Comparison of ENCODE assay signal across 8 cellular contexts in genomic region chr14:97458302-97459137, GRCh38.
DNase-seq lines count a peak whose midpoint lies in the region; ATAC-seq and TF ChIP-seq lines count a peak whose summit lies in the region.

No MANE protein-coding gene starts in this region.

- H3K4me3 ChIP-seq in left ventricle myocardium inferior (peak overlapping the region; percentile 53), spleen (peak overlapping the region; percentile 25 to 66 (median 39))

- H3K9me3 ChIP-seq in left ventricle myocardium inferior (replicated peaks) (peaks cover 18% of the 10 kb centered on the region), spleen (peaks cover 0 to 22% (median 13%) of the 10 kb centered on the region in 8 donors)

- H3K9me3 Mint-ChIP-seq in activated T-cell treated with anti-CD3 and anti-CD28 coated beads, Interleukin-2, amount 50 U/mL, for 24 hours, result peaks cover 32% of the 10 kb centered on the region

- intact Hi-C loops in left ventricle myocardium inferior (cut with micrococcal nuclease), result no loop called here
- intact Hi-C loops in spleen (cut with DNase I; ENCODE audit: low total_unique reads), result no loop called here

- H3K27me3 Mint-ChIP-seq in activated T-cell treated with anti-CD3 and anti-CD28 coated beads, Interleukin-2, amount 50 U/mL, for 24 hours, result no peaks in the 10 kb centered on the region

- H3K4me3 Mint-ChIP-seq in activated T-cell treated with anti-CD3 and anti-CD28 coated beads, Interleukin-2, amount 50 U/mL, for 24 hours, result peak overlapping the region; percentile 81

- ATAC-seq in GM18502 (IDR thresholded peaks at IDR 0.05; ENCODE audit: poor library complexity, unreplicated experiment) (no peak), HG03520 (IDR thresholded peaks at IDR 0.05; ENCODE audit: unreplicated experiment) (no peak)

- WGBS in spleen, 5 donors, result 15 to 17% (median 16%) methylated on average over 38 of the region's 38 CpGs

- no peak for TF ChIP-seq CTCF in left ventricle myocardium inferior (IDR thresholded peaks at IDR 0.05; ENCODE audit: borderline replicate concordance)
- TF ChIP-seq CTCF in spleen (IDR thresholded peaks at IDR 0.05 in 8 of 11, conservative IDR thresholded peaks at IDR 0.05 in 3 of 11), result peak in 1 of 11 experiments; percentile 9

- H3K36me3 ChIP-seq in left ventricle myocardium inferior, result no peaks in the 10 kb centered on the region
- no peaks in the 10 kb centered on the region for H3K36me3 ChIP-seq in spleen

- H3K36me3 Mint-ChIP-seq in activated T-cell treated with anti-CD3 and anti-CD28 coated beads, Interleukin-2, amount 50 U/mL, for 24 hours (ENCODE audit: low read depth), result peaks cover 57% of the 10 kb centered on the region

- H3K27ac Mint-ChIP-seq in activated T-cell treated with anti-CD3 and anti-CD28 coated beads, Interleukin-2, amount 50 U/mL, for 24 hours, result peak overlapping the region; percentile 96

- H3K4me1 ChIP-seq in left ventricle myocardium inferior (no peaks in the 10 kb centered on the region), spleen (peaks cover 0 to 31% (median 10%) of the 10 kb centered on the region in 6 donors)

- peak; percentile 8 for DNase-seq in M059J (ENCODE audit: low read depth)
- DNase-seq in activated T-cell treated with anti-CD3 and anti-CD28 coated beads, Interleukin-2, amount 50 U/mL, for 24 hours, result peak; percentile 87
- DNase-seq in left ventricle myocardium inferior, result no peak
- peak; percentile 90 for DNase-seq in spleen
- DNase-seq in SKM-1 treated with dmso at 0.1 percent for 144 hours (lab: John Stamatoyannopoulos, UW; ENCODE audit: unreplicated experiment), result no peak
- DNase-seq in epidermal melanocyte (ENCODE audit: insufficient read length, low spot score), result no peak

- H3K27ac ChIP-seq in left ventricle myocardium inferior (replicated peaks) (no peak overlapping the region), spleen (peak overlapping the region; percentile 19 to 84 (median 72))

- H3K27me3 ChIP-seq in left ventricle myocardium inferior (ENCODE audit: low read depth) (peaks cover 67% of the 10 kb centered on the region), spleen (replicated peaks in 1 of 7) (peaks cover 0 to 37% (median 0%) of the 10 kb centered on the region in 7 donors)

- no peak for TF ChIP-seq POLR2A in spleen (IDR thresholded peaks at IDR 0.05)

- peaks cover 61% of the 10 kb centered on the region for H3K4me1 Mint-ChIP-seq in activated T-cell treated with anti-CD3 and anti-CD28 coated beads, Interleukin-2, amount 50 U/mL, for 24 hours (ENCODE audit: low read depth)

Comparison
In these comparisons a context has a peak if more than half of its experiments do, and no peak if none do; other contexts are left out.
1. DNase-seq: peak in M059J (single experiment), activated T-cell treated with anti-CD3 and anti-CD28 coated beads, Interleukin-2, amount 50 U/mL, for 24 hours (single experiment) and spleen (single experiment); none in left ventricle myocardium inferior (single experiment), SKM-1 treated with dmso at 0.1 percent for 144 hours (single experiment) and epidermal melanocyte (single experiment).